In genomic region chr6:8655670-8656454, GRCh38 we compare ENCODE assay signal across 26 cellular contexts.
DNase-seq lines count a peak whose midpoint lies in the region; ATAC-seq, FAIRE-seq and TF ChIP-seq lines count a peak whose summit lies in the region.
"Had no signal": no experiment of that assay in that cellular context is flagged by ENCODE, and none has a peak within 500 bp of the region (broad histone marks: within the 10 kb centered on the region; RNA-seq: fewer than 3 reads in every experiment).

No MANE protein-coding gene starts in this region.

- CTCF ChIA-PET in HepG2 (lab: Yijun Ruan, JAX; ENCODE audit: low intra/inter-chr PET ratio, low total read pairs) = no interaction called here

- H3K9ac ChIP-seq in HepG2 (ENCODE audit: insufficient read depth, low read depth, low read length) (no peak overlapping the region), mesenchymal stem cell (ENCODE audit: low read length) (no peak overlapping the region)
- H3K9ac ChIP-seq: BLaER1 had no signal

- no peak overlapping the region for H2BK5ac ChIP-seq in mesenchymal stem cell (ENCODE audit: low read depth, low read length, poor library complexity, severe bottlenecking)

- TF ChIP-seq EP300 in HepG2 (IDR thresholded peaks at IDR 0.05; ENCODE audit: low read depth in 2 of 2, low read length in 2 of 2) (peak in 1 of 2 experiments; percentile 59; a peak in 1 of 4 replicates), HepG2 (CRISPR knock-in tag; IDR thresholded peaks at IDR 0.05; ENCODE audit: borderline replicate concordance) (no peak)

- in situ Hi-C loops in HepG2 (cut with HindIII; ENCODE audit: extremely low pct_ligation_motif_present, low pct_unique_long_range_greater_than_20kb) = no loop called here

- no peak overlapping the region for H2AFZ ChIP-seq in hepatocyte
- H2AFZ ChIP-seq in HepG2 (ENCODE audit: low read length) = no peak overlapping the region
- H2AFZ ChIP-seq in mesenchymal stem cell (ENCODE audit: low read depth, low read length) = no peak overlapping the region

- no peak overlapping the region for H4K8ac ChIP-seq in mesenchymal stem cell (ENCODE audit: low read length)

- no TSS peak for BruUV-seq in HepG2 (replicated peaks; lab: Mats Ljungman, UMichigan)

- no peak overlapping the region for H4K91ac ChIP-seq in mesenchymal stem cell (ENCODE audit: low read length)

- no peak for FAIRE-seq in HepG2 (lab: Jason Lieb, UNC)
- FAIRE-seq: A204.1, GM12878, GM12892, GM18507 had no signal

- no peaks in the 10 kb centered on the region for H3K79me2 ChIP-seq in hepatocyte
- no peaks in the 10 kb centered on the region for H3K79me2 ChIP-seq in HepG2 (ENCODE audit: insufficient read depth, low read length)

- TF ChIP-seq POLR2A in HepG2 (IDR thresholded peaks at IDR 0.05; ENCODE audit: insufficient read depth in 1 of 2, low read depth in 2 of 2, low read length in 2 of 2) = no peak
- no peak for TF ChIP-seq POLR2A in right lobe of liver (IDR thresholded peaks at IDR 0.05)

- 78% methylated on average over 5 of the region's 5 CpGs for WGBS in hepatocyte (ENCODE audit: low lambda C conversion rate, missing lambda C conversion rate)
- 19% methylated on average over 5 of the region's 5 CpGs for WGBS in HepG2 (ENCODE audit: low lambda C conversion rate)
- 24% methylated on average over 5 of the region's 5 CpGs for WGBS in right lobe of liver (ENCODE audit: insufficient coverage, low coverage, low lambda C conversion rate, missing lambda C conversion rate)
- 72 to 76% methylated on average over 5 of the region's 5 CpGs for WGBS in heart right ventricle, 2 donors
- 68% methylated on average over 4 of the region's 5 CpGs for WGBS in mesenchymal stem cell

- H2BK12ac ChIP-seq in mesenchymal stem cell (ENCODE audit: low read length in 2 of 2) = no peak overlapping the region

- intact Hi-C loops in HepG2 (cut with micrococcal nuclease; ENCODE audit: unreplicated experiment) = no loop called here
- intact Hi-C loops in right lobe of liver (cut with DNase I) = no loop called here
- intact Hi-C loops in heart right ventricle (cut with DNase I) = no loop called here

- no peaks in the 10 kb centered on the region for H3K36me3 ChIP-seq in hepatocyte (replicated peaks; ENCODE audit: insufficient read depth, low read depth)
- no peaks in the 10 kb centered on the region for H3K36me3 ChIP-seq in HepG2 (replicated peaks in 1 of 2; ENCODE audit: control insufficient read depth in 1 of 2, insufficient read depth in 2 of 2, low read length in 2 of 2)
- no peaks in the 10 kb centered on the region for H3K36me3 ChIP-seq in right lobe of liver
- no peaks in the 10 kb centered on the region for H3K36me3 ChIP-seq in heart right ventricle
- no peaks in the 10 kb centered on the region for H3K36me3 ChIP-seq in mesenchymal stem cell (ENCODE audit: control insufficient read depth in 1 of 2, insufficient read depth in 2 of 2, low read depth in 1 of 2, low read length in 2 of 2)
- H3K36me3 ChIP-seq: BE2C, BLaER1 had no signal

- H3K18ac ChIP-seq in mesenchymal stem cell (ENCODE audit: low read depth in 1 of 2, low read length in 2 of 2) = no peak overlapping the region

- H4K20me1 ChIP-seq in hepatocyte (ENCODE audit: insufficient read depth, poor library complexity, severe bottlenecking) = no peaks in the 10 kb centered on the region
- no peaks in the 10 kb centered on the region for H4K20me1 ChIP-seq in HepG2 (ENCODE audit: insufficient read depth, low read length)
- H4K20me1 ChIP-seq: BLaER1 had no signal

- no peak overlapping the region for H3K4ac ChIP-seq in mesenchymal stem cell (ENCODE audit: low read depth in 1 of 2, low read length in 2 of 2)

- H2BK120ac ChIP-seq in mesenchymal stem cell (ENCODE audit: low read depth, low read length) = no peak overlapping the region

- H2AK5ac ChIP-seq in mesenchymal stem cell (ENCODE audit: low read length, severe bottlenecking) = no peak overlapping the region

- TF ChIP-seq CTCF in hepatocyte (IDR thresholded peaks at IDR 0.05; ENCODE audit: poor library complexity) = no peak
- TF ChIP-seq CTCF in HepG2 (CRISPR knock-in tag; IDR thresholded peaks at IDR 0.05) = no peak
- TF ChIP-seq CTCF in right lobe of liver (IDR thresholded peaks at IDR 0.05) = no peak
- no peak for TF ChIP-seq CTCF in heart right ventricle (IDR thresholded peaks at IDR 0.05)

- ATAC-seq in HepG2 (peak; percentile 39), right lobe of liver (peak; percentile 37 to 70 (median 60)), heart right ventricle (no peak)
- ATAC-seq: GM12878 had no signal

- peak overlapping the region; percentile 15 for H3K4me2 ChIP-seq in hepatocyte
- H3K4me2 ChIP-seq in HepG2 (ENCODE audit: low read depth, low read length) = peak overlapping the region; percentile 32
- no peak overlapping the region for H3K4me2 ChIP-seq in mesenchymal stem cell (ENCODE audit: low read length, poor library complexity, severe bottlenecking)
- H3K4me2 ChIP-seq: BLaER1 had no signal

- no peak overlapping the region for H3K4me3 ChIP-seq in hepatocyte
- H3K4me3 ChIP-seq in HepG2 (replicated peaks in 1 of 3; ENCODE audit: insufficient read depth in 1 of 3, low read depth in 2 of 3, low read length in 3 of 3) = no peak overlapping the region
- H3K4me3 ChIP-seq in right lobe of liver = peak overlapping the region in 2 of 3 donors; percentile 15 to 71
- H3K4me3 ChIP-seq in heart right ventricle = no peak overlapping the region
- no peak overlapping the region for H3K4me3 ChIP-seq in mesenchymal stem cell (ENCODE audit: insufficient read depth in 1 of 2, low read depth in 1 of 2, low read length in 2 of 2)
- H3K4me3 ChIP-seq: BLaER1, GM12878 had no signal

- no peaks in the 10 kb centered on the region for H3K79me1 ChIP-seq in mesenchymal stem cell (replicated peaks; ENCODE audit: low read length, poor library complexity, severe bottlenecking)

- H2BK15ac ChIP-seq in mesenchymal stem cell (ENCODE audit: low read depth, poor library complexity, severe bottlenecking) = no peak overlapping the region

- H3K27me3 ChIP-seq in hepatocyte = no peaks in the 10 kb centered on the region
- H3K27me3 ChIP-seq in HepG2 (ENCODE audit: control insufficient read depth in 1 of 2, insufficient read depth in 2 of 2, low read length in 2 of 2) = no peaks in the 10 kb centered on the region
- no peaks in the 10 kb centered on the region for H3K27me3 ChIP-seq in right lobe of liver
- H3K27me3 ChIP-seq in heart right ventricle = no peaks in the 10 kb centered on the region
- no peaks in the 10 kb centered on the region for H3K27me3 ChIP-seq in mesenchymal stem cell (ENCODE audit: control insufficient read depth in 1 of 2, insufficient read depth in 1 of 2, low read length in 2 of 2)
- H3K27me3 ChIP-seq: BE2C, BLaER1 had no signal

- H3K23ac ChIP-seq in mesenchymal stem cell (ENCODE audit: low read length in 2 of 2) = no peak overlapping the region

- H3K9me3 ChIP-seq in hepatocyte (ENCODE audit: low read depth) (no peaks in the 10 kb centered on the region), HepG2 (ENCODE audit: low read length) (peaks cover 8% of the 10 kb centered on the region; the same call in 1 of the 2 replicates), right lobe of liver (no peaks in the 10 kb centered on the region), heart right ventricle (no peaks in the 10 kb centered on the region), mesenchymal stem cell (ENCODE audit: control insufficient read depth, low read length) (peaks cover 13% of the 10 kb centered on the region)
- H3K9me3 ChIP-seq: BE2C, BLaER1 had no signal

- DNase-seq in hepatocyte (ENCODE audit: low spot score) (no peak), HepG2 (ENCODE audit: low spot score) (peak; percentile 56), right lobe of liver (peak in 1 of 3 donors; percentile 51), heart right ventricle (no peak), mesenchymal stem cell (no peak)
- no peak for DNase-seq in stimulated activated naive CD4-positive, alpha-beta T cell treated with Interleukin-2 at 50 U/mL for 16 hours (lab: John Stamatoyannopoulos, UW)
- DNase-seq: 8988T; ACHN; BE2C; C1 segment of cervical spinal cord; CD4-positive, alpha-beta memory T cell; CD4-positive, CD25-positive, alpha-beta regulatory T cell; CD8-positive, alpha-beta memory T cell; COR-L47; DMS 273 treated with DMSO at 0.1 percent for 48 hours; DMS153; DMS53; DMS79; DND-41; EL; GDM1 had no signal

- POLR2A ChIA-PET in HepG2 (lab: Yijun Ruan, JAX) = no interaction called here

- H3K27ac ChIP-seq in hepatocyte = peak overlapping the region; percentile 7
- peak overlapping the region; percentile 57 for H3K27ac ChIP-seq in HepG2 (ENCODE audit: extremely low read length, insufficient read depth, low read length)
- peak overlapping the region; percentile 9 to 96 (median 58) for H3K27ac ChIP-seq in right lobe of liver
- H3K27ac ChIP-seq in heart right ventricle = no peak overlapping the region
- no peak overlapping the region for H3K27ac ChIP-seq in mesenchymal stem cell (ENCODE audit: low read length, poor library complexity, severe bottlenecking)
- H3K27ac ChIP-seq: BLaER1 had no signal

- TF ChIP-seq RAD21 in HepG2 (CRISPR knock-in tag; IDR thresholded peaks at IDR 0.05) = no peak

- no peak overlapping the region for H3K14ac ChIP-seq in mesenchymal stem cell (ENCODE audit: low read length in 2 of 2)

- H3K9me2 ChIP-seq in hepatocyte (replicated peaks; ENCODE audit: insufficient read depth) = no peaks in the 10 kb centered on the region

- H3K4me1 ChIP-seq in hepatocyte (ENCODE audit: insufficient read depth) = peaks cover 14% of the 10 kb centered on the region
- H3K4me1 ChIP-seq in HepG2 (ENCODE audit: insufficient read depth, low read length) = peaks cover 47% of the 10 kb centered on the region
- H3K4me1 ChIP-seq in right lobe of liver = peaks cover 0 to 46% (median 7%) of the 10 kb centered on the region in 4 donors
- peaks cover 0 to 10% (median 0%) of the 10 kb centered on the region in 9 donors for H3K4me1 ChIP-seq in heart right ventricle
- no peaks in the 10 kb centered on the region for H3K4me1 ChIP-seq in mesenchymal stem cell (ENCODE audit: control insufficient read depth, insufficient read depth, low read depth, low read length)
- H3K4me1 ChIP-seq: BE2C had no signal

TF ChIP-seq in HepG2, 621 proteins besides CTCF, POLR2A, EP300 and RAD21 (continues in another document):
- no peak for TF ChIP-seq ZNF383 (CRISPR knock-in tag; IDR thresholded peaks at IDR 0.05; ENCODE audit: borderline replicate concordance)

Comparison
In these comparisons a context has a peak if more than half of its experiments do, and no peak if none do; other contexts are left out.
1. H3K4me3 ChIP-seq: peak in right lobe of liver (2 of 3); none in hepatocyte (single experiment), HepG2 (0 of 3), heart right ventricle (0 of 10) and mesenchymal stem cell (0 of 2).
2. H3K27ac ChIP-seq: peak in hepatocyte (single experiment), HepG2 (single experiment) and right lobe of liver (3 of 3); none in heart right ventricle (0 of 10) and mesenchymal stem cell (single experiment).
3. ATAC-seq: peak in HepG2 (single experiment) and right lobe of liver (4 of 4); none in heart right ventricle (0 of 8).